8 cellular contexts compared by ENCODE assay signal in the genomic region with DNA sequence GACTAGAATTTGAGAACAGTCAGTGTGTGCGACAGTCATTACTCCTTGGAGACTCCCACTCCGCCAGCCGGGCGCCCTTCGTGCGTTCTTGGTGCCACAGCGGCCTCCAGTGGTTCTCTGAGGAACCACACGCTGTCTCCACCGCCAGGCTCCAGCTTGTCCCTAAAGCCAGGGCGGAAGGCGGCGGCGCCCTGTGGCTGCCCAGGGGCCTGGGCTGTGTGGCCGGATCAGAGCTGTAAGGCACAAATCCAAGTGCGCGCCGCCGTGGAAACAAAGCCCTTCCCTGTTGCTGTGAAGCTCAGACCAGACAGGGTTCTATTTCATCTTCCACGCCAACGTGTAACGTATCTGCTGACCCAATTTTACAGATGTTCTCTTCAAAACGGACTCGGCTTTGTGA. TPM values are rescaled to one million over a fixed set of nuclear protein-coding genes. Genes with fewer than 3 reads are reported as not detected.
DNase-seq lines count a peak whose midpoint lies in the region; ATAC-seq, FAIRE-seq and TF ChIP-seq lines count a peak whose summit lies in the region.

No MANE protein-coding gene starts in this region.

- H3K4me3 ChIP-seq in BE2C (ENCODE audit: low read depth, low read length): no peak overlapping the region
- H3K4me3 ChIP-seq in choroid plexus epithelial cell (ENCODE audit: low read depth, low read length): peak overlapping the region; percentile 45
- H3K4me3 ChIP-seq in lower leg skin (ENCODE audit: low read depth, poor library complexity, severe bottlenecking): no peak overlapping the region

- DNase-seq in BE2C (peak; percentile 71), GM19239 (ENCODE audit: insufficient read length, low spot score) (peak; percentile 20), NCI-H510A (lab: John Stamatoyannopoulos, UW) (peak; percentile 28), choroid plexus epithelial cell (ENCODE audit: low read depth) (peak; percentile 65), lower leg skin (ENCODE audit: low spot score in 2 of 2) (peak; percentile 68 to 96)
- peak; percentile 40 to 56 for DNase-seq in activated CD4-positive, alpha-beta T cell treated with anti-CD3 and anti-CD28 coated beads for 4 hours
- peak; percentile 27 to 59 (median 41) for DNase-seq in stimulated activated CD4-positive, alpha-beta T cell treated with anti-CD3 and anti-CD28 coated beads, TNF-alpha, amount 100 ng/mL, for 24 hours (ENCODE audit: low read depth in 3 of 3)

- no peak for TF ChIP-seq POLR2A in lower leg skin (IDR thresholded peaks at IDR 0.05)

- peak; percentile 67 for FAIRE-seq in GM19239 (lab: Jason Lieb, UNC)

- TF ChIP-seq CTCF in BE2C (IDR thresholded peaks at IDR 0.05; ENCODE audit: low read depth, low read length): peak; percentile 71
- peak; percentile 83 for TF ChIP-seq CTCF in choroid plexus epithelial cell (conservative IDR thresholded peaks at IDR 0.05; ENCODE audit: low read depth, low read length)
- peak in 1 of 3 donors; percentile 58 for TF ChIP-seq CTCF in lower leg skin (IDR thresholded peaks at IDR 0.05)

- H3K9me3 ChIP-seq in BE2C: no peaks in the 10 kb centered on the region

- H3K36me3 ChIP-seq in BE2C: no peaks in the 10 kb centered on the region

- H3K4me1 ChIP-seq in BE2C: no peaks in the 10 kb centered on the region

- no peaks in the 10 kb centered on the region for H3K27me3 ChIP-seq in BE2C

- intact Hi-C loops in lower leg skin (cut with DNase I; ENCODE audit: low total_unique reads): no loop called here

- 2 to 22% methylated on average over 17 to 21 of the region's 23 CpGs for WGBS in lower leg skin, 2 donors

- peak; percentile 85 for ATAC-seq in HG03280 (IDR thresholded peaks at IDR 0.05; ENCODE audit: unreplicated experiment)

RNA-seq across cellular contexts. Expression of gene IDS, which starts 34.1 kb away (rescaled TPM):
- 213 TPM for polyA plus RNA-seq in BE2C (2012; ENCODE audit: insufficient read depth, insufficient read length, low read depth)
- 10 to 100 TPM; 57.2 to 79.5 (median 70.7) TPM for total RNA-seq in lower leg skin

Comparison
In these comparisons a context has a peak if more than half of its experiments do, and no peak if none do; other contexts are left out.
1. DNase-seq: peak in every context shown above with its lines; median percentile 82 in lower leg skin; 71 in BE2C; 65 in choroid plexus epithelial cell; 48 in activated CD4-positive, alpha-beta T cell treated with anti-CD3 and anti-CD28 coated beads for 4 hours; 41 in stimulated activated CD4-positive, alpha-beta T cell treated with anti-CD3 and anti-CD28 coated beads, TNF-alpha, amount 100 ng/mL, for 24 hours; 28 in NCI-H510A; 20 in GM19239.